ENCODE assay signal across 22 cellular contexts in the genomic region with DNA sequence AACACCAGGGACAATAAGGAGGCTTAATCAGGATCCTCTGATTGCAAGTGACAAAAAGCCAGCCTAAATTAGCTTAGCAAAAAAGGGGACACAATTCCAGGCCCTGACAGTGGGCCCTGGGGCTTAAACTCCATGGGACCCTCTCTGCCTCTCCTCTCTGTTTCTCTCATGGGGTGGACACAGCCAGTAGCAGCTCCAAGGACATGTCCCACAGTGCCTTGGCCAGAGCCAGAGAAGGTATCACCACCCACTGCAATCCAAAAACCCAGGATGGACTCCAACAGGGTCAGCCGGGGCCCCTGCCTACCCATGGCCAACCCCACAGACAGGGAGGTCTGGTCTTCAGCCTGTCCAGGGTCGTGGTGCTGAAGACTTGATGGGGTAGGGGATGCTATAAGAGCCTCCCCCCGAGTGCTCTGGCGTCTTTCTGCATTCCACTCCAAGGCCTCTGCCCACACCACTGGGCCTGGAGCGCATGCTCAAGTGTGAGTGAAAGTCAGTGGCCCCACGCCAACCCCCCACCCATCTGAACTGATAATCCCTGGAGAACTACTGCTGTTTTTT. TPM values are rescaled to one million over a fixed set of nuclear protein-coding genes. Genes with fewer than 3 reads are reported as not detected.
"Had no signal": no experiment of that assay in that cellular context is flagged by ENCODE, and none has a peak within 500 bp of the region (broad histone marks: within the 10 kb centered on the region; RNA-seq: fewer than 3 reads in every experiment).

No MANE protein-coding gene starts in this region.

- ATAC-seq: effector memory CD8-positive, alpha-beta T cell; gastrocnemius medialis; lower lobe of right lung; stimulated activated naive CD8-positive, alpha-beta T cell treated with anti-CD3 and anti-CD28 coated beads, Interleukin-15, Interleukin-2, amounts not matched to agents 100 U/mL and 50 U/mL, for 24 hours had no signal

- FAIRE-seq: keratinocyte, small intestine had no signal

- DNase-seq: central memory CD4-positive, alpha-beta T cell; effector memory CD8-positive, alpha-beta T cell; gastrocnemius medialis; heart right ventricle; immature natural killer cell; left ventricle myocardium inferior; lower lobe of right lung; mesenchymal stem cell; midbrain; naive B cell; small intestine; stimulated activated CD4-positive, alpha-beta T cell treated with anti-CD3 and anti-CD28 coated beads, Interleukin-2, amount 100 ng/mL, for 48 hours; stimulated activated naive CD8-positive, alpha-beta T cell treated with anti-CD3 and anti-CD28 coated beads, Interleukin-15, Interleukin-2, amounts not matched to agents 100 U/mL and 50 U/mL, for 24 hours; thyroid gland; upper lobe of left lung had no signal

- H3K4me1 ChIP-seq: gastrocnemius medialis, heart right ventricle, lower lobe of right lung had no signal

- H3K27ac ChIP-seq: epithelial cell of prostate, esophagus muscularis mucosa, gastrocnemius medialis, heart right ventricle, left ventricle myocardium inferior, lower lobe of right lung, neutrophil, right atrium auricular region, suprapubic skin, thyroid gland, upper lobe of left lung had no signal

- H3K9me3 ChIP-seq: gastrocnemius medialis, neutrophil, thyroid gland had no signal

- H3K27me3 ChIP-seq: right atrium auricular region, thyroid gland, upper lobe of left lung had no signal

- H3K4me3 ChIP-seq: esophagus muscularis mucosa, gastrocnemius medialis, heart right ventricle, left ventricle myocardium inferior, lower lobe of right lung, right atrium auricular region, suprapubic skin, thyroid gland, upper lobe of left lung had no signal

- H3K36me3 ChIP-seq: esophagus muscularis mucosa, gastrocnemius medialis, heart right ventricle, left ventricle myocardium inferior, lower lobe of right lung, neutrophil, right atrium auricular region, suprapubic skin, thyroid gland, upper lobe of left lung had no signal

RNA-seq across cellular contexts. Expression of gene PPP2R2C, which starts 19.7 kb away (rescaled TPM):
- total RNA-seq: fibroblast of villous mesenchyme, lower lobe of right lung had no signal
- polyA plus RNA-seq: immature natural killer cell had no signal
